Comparison of ENCODE assay signal across 8 cellular contexts in the genomic region with DNA sequence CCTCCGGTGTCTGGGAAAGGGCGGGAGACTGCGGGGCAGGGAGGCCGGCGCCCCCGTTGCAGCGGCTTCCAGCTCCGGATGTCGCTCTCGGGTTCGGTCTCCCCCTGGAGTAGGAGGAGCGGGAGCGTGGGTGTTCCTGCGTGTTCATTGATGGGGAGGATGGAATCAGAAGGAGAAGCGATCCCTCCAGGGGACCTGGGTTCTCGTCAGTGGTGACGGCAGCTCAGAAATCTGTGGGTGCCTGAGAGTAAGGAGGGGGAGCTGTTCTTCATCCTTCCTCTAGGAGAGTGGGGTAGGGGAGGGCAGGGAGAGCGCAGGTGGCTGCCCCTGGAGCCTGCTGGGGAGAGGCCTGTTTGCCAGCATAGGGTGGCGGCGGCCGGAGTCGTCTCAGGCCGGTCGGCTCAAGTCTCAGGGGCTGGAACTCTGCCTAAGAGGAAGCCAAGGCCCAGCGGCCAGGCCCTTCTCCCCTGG. TPM values are rescaled to one million over a fixed set of nuclear protein-coding genes. Genes with fewer than 3 reads are reported as not detected.
DNase-seq lines count a peak whose midpoint lies in the region; ATAC-seq lines count a peak whose summit lies in the region.

No MANE protein-coding gene starts in this region.

- peak overlapping the region; percentile 82 for H3K27ac ChIP-seq in caudate nucleus (ENCODE audit: low read depth, low read length)

- ATAC-seq in GM21528 (IDR thresholded peaks at IDR 0.05; ENCODE audit: low FRiP score, unreplicated experiment), result peak; percentile 3

- DNase-seq in 8988T (peak; percentile 53), T-helper 1 cell (peak in 3 of 5 donors; percentile 12 to 32 (median 19)), caudate nucleus (lab: John Stamatoyannopoulos, UW) (peak in 44 of 61 donors; percentile 10 to 83 (median 52)), kidney tubule cell (ENCODE audit: low spot score) (peak; percentile 77), NCI-H1694 (lab: John Stamatoyannopoulos, UW) (no peak), H4 (ENCODE audit: low spot score) (no peak)
- peak; percentile 66 for DNase-seq in stimulated activated CD4-positive, alpha-beta T cell treated with anti-CD3 and anti-CD28 coated beads, Interleukin-15, amount 100 ng/mL, for 24 hours

RNA-seq across cellular contexts. Expression of gene UBASH3B, which starts 1.1 kb away (rescaled TPM):
- total RNA-seq in H4 (2014; rRNA removed; shearing (Covaris generic)), result 4.4 and 6.4 TPM in 2 replicates

Comparison
In these comparisons a context has a peak if more than half of its experiments do, and no peak if none do; other contexts are left out.
1. DNase-seq: peak in 8988T (single experiment), T-helper 1 cell (3 of 5), caudate nucleus (44 of 61), kidney tubule cell (single experiment) and stimulated activated CD4-positive, alpha-beta T cell treated with anti-CD3 and anti-CD28 coated beads, Interleukin-15, amount 100 ng/mL, for 24 hours (single experiment); none in NCI-H1694 (single experiment) and H4 (single experiment).